ENCODE assay signal across 27 cellular contexts in the genomic region with DNA sequence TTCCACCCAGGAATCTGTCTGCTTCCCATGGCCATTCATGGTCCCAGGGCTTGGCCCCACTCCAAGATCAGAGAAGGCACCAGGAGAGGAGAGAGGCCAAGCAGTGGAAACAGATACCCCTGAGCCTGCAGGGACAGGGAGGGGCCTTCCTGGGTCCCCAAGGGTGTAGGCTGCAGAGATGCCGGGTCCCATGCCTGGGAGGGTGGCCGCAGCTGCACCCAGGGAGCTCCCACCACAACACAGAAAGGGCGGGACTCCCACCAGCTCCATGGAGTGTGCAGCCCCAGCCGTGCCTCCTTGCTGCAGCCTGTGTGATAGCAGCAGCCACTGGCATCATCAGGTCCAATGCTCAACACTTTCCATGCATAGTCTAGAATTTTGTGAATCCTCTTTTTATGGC.
"Had no signal": no experiment of that assay in that cellular context is flagged by ENCODE, and none has a peak within 500 bp of the region (broad histone marks: within the 10 kb centered on the region; RNA-seq: fewer than 3 reads in every experiment).

No MANE protein-coding gene starts in this region.

- H3K27ac Mint-ChIP-seq: immature natural killer cell; natural killer cell; neural progenitor cell; progenitor cell of endocrine pancreas; stimulated activated memory B cell treated with anti-CD40 and anti-IgM and Interleukin-4, amounts not matched to agents 10 μg/mL and 1 μg/mL and 100 μg/mL, for 72 hours; stimulated activated naive CD8-positive, alpha-beta T cell treated with anti-CD3 and anti-CD28 coated beads, Interleukin-15, amount 100 ng/mL, for 72 hours; type B pancreatic cell had no signal

- H3K9me3 Mint-ChIP-seq: natural killer cell had no signal

- H3K4me2 ChIP-seq: smooth muscle cell had no signal

- H3K36me3 ChIP-seq: left lung, lower lobe of right lung, neural progenitor cell, ovary, right atrium auricular region, right lobe of liver, tibial nerve, uterus had no signal

- H3K4me1 Mint-ChIP-seq: immature natural killer cell had no signal

- H3K27me3 Mint-ChIP-seq: stimulated activated memory B cell treated with anti-CD40 and anti-IgM and Interleukin-4, amounts not matched to agents 10 μg/mL and 1 μg/mL and 100 μg/mL, for 72 hours had no signal

- H3K9ac ChIP-seq: neural progenitor cell had no signal

- H3K9me3 ChIP-seq: lower lobe of right lung, ovary, right lobe of liver, uterus had no signal

- H3K4me3 ChIP-seq: left lung, lower lobe of right lung, neural progenitor cell, ovary, right atrium auricular region, right lobe of liver, smooth muscle cell, tibial nerve, uterus had no signal

- DNase-seq: hypothalamus; immature natural killer cell; kidney; left colon; left lung; lower lobe of right lung; mammary epithelial cell; mesenchymal stem cell; natural killer cell; nephron progenitor cell; ovary; right lobe of liver; stimulated activated CD4-positive, alpha-beta T cell treated with anti-CD3 and anti-CD28 coated beads, Interleukin-1b, Interleukin-23, amount 100 ng/mL, for 48 hours; stimulated activated CD4-positive, alpha-beta T cell treated with anti-CD3 and anti-CD28 coated beads, Interleukin-2, amount 100 ng/mL, for 48 hours; stimulated activated CD4-positive, alpha-beta T cell treated with anti-CD3 and anti-CD28 coated beads, Interleukin-4, amount 100 ng/mL, for 4 hours; stimulated activated CD8-positive, alpha-beta memory T cell treated with anti-CD3 and anti-CD28 coated beads, Interleukin-4, amount 100 ng/mL, for 48 hours; stimulated activated naive CD4-positive, alpha-beta T cell treated with Interleukin-2 at 50 U/mL for 16 hours; stimulated activated naive CD8-positive, alpha-beta T cell treated with anti-CD3 and anti-CD28 coated beads, Interleukin-15, amount 100 ng/mL, for 72 hours; substantia nigra; uterus had no signal

- H3K36me3 Mint-ChIP-seq: immature natural killer cell; natural killer cell; neural progenitor cell; stimulated activated memory B cell treated with anti-CD40 and anti-IgM and Interleukin-4, amounts not matched to agents 10 μg/mL and 1 μg/mL and 100 μg/mL, for 72 hours; type B pancreatic cell had no signal

- ATAC-seq: left colon; left lung; lower lobe of right lung; natural killer cell; right lobe of liver; stimulated activated memory B cell treated with anti-CD40 and anti-IgM and Interleukin-4, amounts not matched to agents 10 μg/mL and 1 μg/mL and 100 μg/mL, for 72 hours; stimulated activated naive CD8-positive, alpha-beta T cell treated with anti-CD3 and anti-CD28 coated beads, Interleukin-15, amount 100 ng/mL, for 72 hours had no signal

- H2AFZ ChIP-seq: neural progenitor cell had no signal

- H3K4me3 Mint-ChIP-seq: immature natural killer cell; natural killer cell; nephron progenitor cell; stimulated activated memory B cell treated with anti-CD40 and anti-IgM and Interleukin-4, amounts not matched to agents 10 μg/mL and 1 μg/mL and 100 μg/mL, for 72 hours; stimulated activated naive CD8-positive, alpha-beta T cell treated with anti-CD3 and anti-CD28 coated beads, Interleukin-15, amount 100 ng/mL, for 72 hours; type B pancreatic cell had no signal

- H3K27ac ChIP-seq: left lung, lower lobe of right lung, neural progenitor cell, ovary, right atrium auricular region, tibial nerve, uterus had no signal

- H3K4me1 ChIP-seq: uterus had no signal

- H3K27me3 ChIP-seq: left lung, neural progenitor cell, ovary, right atrium auricular region, right lobe of liver, tibial nerve, uterus had no signal
